ENCODE assay signal across 16 cellular contexts in the genomic region with DNA sequence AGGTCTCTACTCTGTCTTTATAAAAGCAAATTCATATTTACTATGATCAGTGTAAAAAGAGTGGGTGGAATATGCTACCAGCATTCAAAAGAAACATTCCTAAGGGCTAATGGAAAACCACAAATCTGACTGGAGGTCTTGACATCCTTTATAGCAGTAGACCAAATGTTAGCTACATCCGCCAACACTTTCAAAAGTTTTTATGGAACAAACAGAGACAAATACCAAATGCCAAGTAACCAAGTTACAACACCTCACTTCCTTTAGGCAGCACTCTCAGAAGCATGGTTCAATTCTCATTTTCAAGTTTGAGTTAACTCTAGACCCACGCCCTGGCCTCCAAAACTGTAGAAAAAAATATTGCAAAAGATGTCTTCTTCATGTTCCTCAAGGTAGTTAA.
DNase-seq lines count a peak whose midpoint lies in the region; ATAC-seq and TF ChIP-seq lines count a peak whose summit lies in the region.
"Had no signal": no experiment of that assay in that cellular context is flagged by ENCODE, and none has a peak within 500 bp of the region (broad histone marks: within the 10 kb centered on the region; RNA-seq: fewer than 3 reads in every experiment).

No MANE protein-coding gene starts in this region.

- peak overlapping the region; percentile 1 for H3K27ac Mint-ChIP-seq in activated B cell treated with CpG ODN at 0.5 μM for 24 hours
- H3K27ac Mint-ChIP-seq: stimulated activated naive CD8-positive, alpha-beta T cell treated with anti-CD3 and anti-CD28 coated beads, Interleukin-15, amount 100 ng/mL, for 72 hours had no signal

- CTCF ChIA-PET in activated B cell treated with CpG ODN at 0.5 μM for 24 hours (lab: Charles Lee) = no interaction called here

- ATAC-seq in activated B cell treated with CpG ODN at 0.5 μM for 24 hours (ENCODE audit: low read depth) = no peak
- no peak for ATAC-seq in GM19023 (IDR thresholded peaks at IDR 0.05; ENCODE audit: unreplicated experiment)
- ATAC-seq: stimulated activated naive CD8-positive, alpha-beta T cell treated with anti-CD3 and anti-CD28 coated beads, Interleukin-15, amount 100 ng/mL, for 72 hours had no signal

- H3K4me3 ChIP-seq in fibroblast of pulmonary artery (replicated peaks; ENCODE audit: low read depth, low read length) = no peak overlapping the region
- H3K4me3 ChIP-seq: spleen had no signal

- TF ChIP-seq POLR2A in erythroblast (IDR thresholded peaks at IDR 0.05; ENCODE audit: low read length) = no peak

- DNase-seq in GM03348 (ENCODE audit: low spot score) (peak; percentile 18), activated B cell treated with CpG ODN at 0.5 μM for 24 hours (no peak), fibroblast of pulmonary artery (ENCODE audit: low read depth) (peak; percentile 68), renal cortical epithelial cell (ENCODE audit: low read depth) (peak; percentile 81), erythroblast (lab: John Stamatoyannopoulos, UW) (no peak), NCI-H748 (lab: John Stamatoyannopoulos, UW; ENCODE audit: unreplicated experiment) (no peak)
- no peak for DNase-seq in activated CD4-positive, alpha-beta T cell treated with anti-CD3 and anti-CD28 coated beads for 4 hours
- DNase-seq: activated CD8-positive, alpha-beta memory T cell treated with anti-CD3 and anti-CD28 coated beads, Interleukin-2, amount 50 U/mL, for 4 hours; activated naive CD4-positive, alpha-beta T cell treated with Interleukin-2 at 50 U/mL for 16 hours; cerebellar nuclear complex; HCEC 1CT; OCI-M1; spleen; stimulated activated naive CD8-positive, alpha-beta T cell treated with anti-CD3 and anti-CD28 coated beads, Interleukin-15, amount 100 ng/mL, for 72 hours; T-helper 1 cell had no signal

- POLR2A ChIA-PET in activated B cell treated with CpG ODN at 0.5 μM for 24 hours (lab: Charles Lee) = no interaction called here

- peaks cover 11% of the 10 kb centered on the region for H3K4me1 Mint-ChIP-seq in activated B cell treated with CpG ODN at 0.5 μM for 24 hours

- H3K27me3 Mint-ChIP-seq in activated B cell treated with CpG ODN at 0.5 μM for 24 hours = no peaks in the 10 kb centered on the region

- H3K4me3 Mint-ChIP-seq in activated B cell treated with CpG ODN at 0.5 μM for 24 hours = no peak overlapping the region
- H3K4me3 Mint-ChIP-seq: stimulated activated naive CD8-positive, alpha-beta T cell treated with anti-CD3 and anti-CD28 coated beads, Interleukin-15, amount 100 ng/mL, for 72 hours had no signal

- intact Hi-C loops in activated B cell treated with CpG ODN at 0.5 μM for 24 hours (cut with micrococcal nuclease) = no loop called here

- TF ChIP-seq CTCF in activated B cell treated with CpG ODN at 0.5 μM for 24 hours (IDR thresholded peaks at IDR 0.05) (no peak), fibroblast of pulmonary artery (IDR thresholded peaks at IDR 0.05; ENCODE audit: low read length, missing control alignments) (no peak)

- peaks cover 2% of the 10 kb centered on the region for H3K9me3 Mint-ChIP-seq in activated B cell treated with CpG ODN at 0.5 μM for 24 hours

- no peaks in the 10 kb centered on the region for H3K36me3 Mint-ChIP-seq in activated B cell treated with CpG ODN at 0.5 μM for 24 hours (ENCODE audit: low read depth)

Comparison
In these comparisons a context has a peak if more than half of its experiments do, and no peak if none do; other contexts are left out.
1. DNase-seq: peak in GM03348 (single experiment), fibroblast of pulmonary artery (single experiment) and renal cortical epithelial cell (single experiment); none in activated B cell treated with CpG ODN at 0.5 μM for 24 hours (single experiment), erythroblast (0 of 2), NCI-H748 (single experiment) and activated CD4-positive, alpha-beta T cell treated with anti-CD3 and anti-CD28 coated beads for 4 hours (0 of 2).